In the genomic region with DNA sequence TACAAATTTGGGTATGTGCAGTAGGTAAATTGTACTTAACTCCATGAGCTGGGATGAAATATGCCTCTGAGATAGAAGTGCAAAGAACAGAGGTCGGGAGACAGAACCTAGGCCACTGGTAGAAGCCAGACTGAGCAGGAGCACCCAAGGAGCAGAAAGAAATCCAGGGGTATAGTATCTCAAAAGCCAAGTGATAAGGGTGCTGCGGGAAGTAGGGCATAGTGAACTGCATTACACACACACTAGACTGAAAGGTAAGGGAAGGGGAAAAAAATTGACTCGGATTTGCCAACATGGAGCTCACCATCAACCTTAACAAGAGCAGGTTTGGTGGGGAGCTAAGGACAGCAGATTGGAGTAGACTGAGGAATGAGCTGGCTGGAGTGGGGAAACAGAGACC, we compare ENCODE assay signal across 17 cellular contexts.
"Had no signal": no experiment of that assay in that cellular context is flagged by ENCODE, and none has a peak within 500 bp of the region (broad histone marks: within the 10 kb centered on the region; RNA-seq: fewer than 3 reads in every experiment).

No MANE protein-coding gene starts in this region.

- H3K36me3 ChIP-seq: uterus had no signal

- ATAC-seq: activated CD4-positive, alpha-beta T cell treated with anti-CD3 and anti-CD28 coated beads for 36 hours; left lung; naive thymus-derived CD4-positive, alpha-beta T cell; stimulated activated naive CD8-positive, alpha-beta T cell treated with anti-CD3 and anti-CD28 coated beads, Interleukin-15, Interleukin-2, amounts not matched to agents 100 U/mL and 50 U/mL, for 24 hours had no signal

- H3K27ac Mint-ChIP-seq: activated B cell treated with CpG ODN at 0.5 μM for 24 hours; activated CD4-positive, alpha-beta T cell treated with anti-CD3 and anti-CD28 coated beads for 36 hours; activated naive CD4-positive, alpha-beta T cell treated with anti-CD3 and anti-CD28 coated beads for 36 hours; naive thymus-derived CD4-positive, alpha-beta T cell had no signal

- H3K27ac ChIP-seq: uterus had no signal

- H3K4me3 ChIP-seq: left lung, tibial artery, uterus had no signal

- H3K4me1 Mint-ChIP-seq: activated B cell treated with CpG ODN at 0.5 μM for 24 hours had no signal

- DNase-seq: activated B cell treated with CpG ODN at 0.5 μM for 24 hours; activated CD4-positive, alpha-beta T cell treated with anti-CD3 and anti-CD28 coated beads for 36 hours; activated CD4-positive, alpha-beta T cell treated with anti-CD3 and anti-CD28 coated beads, Interleukin-2, amount 50 U/mL, for 48 hours; activated naive CD4-positive, alpha-beta T cell treated with anti-CD3 and anti-CD28 coated beads for 36 hours; activated T-cell treated with anti-CD3 and anti-CD28 coated beads, Interleukin-2, amount 50 U/mL, for 48 hours; amygdala; cerebellar nuclear complex; cortex of kidney; left lung; naive thymus-derived CD4-positive, alpha-beta T cell; occipital lobe; stimulated activated CD4-positive, alpha-beta T cell treated with anti-CD3 and anti-CD28 coated beads, Interleukin-4, amount 100 ng/mL, for 24 hours; stimulated activated naive CD8-positive, alpha-beta T cell treated with anti-CD3 and anti-CD28 coated beads, Interleukin-15, Interleukin-2, amounts not matched to agents 100 U/mL and 50 U/mL, for 24 hours; T-helper 9 cell; tibial artery; uterus had no signal

- H3K4me3 Mint-ChIP-seq: activated B cell treated with CpG ODN at 0.5 μM for 24 hours; activated CD4-positive, alpha-beta T cell treated with anti-CD3 and anti-CD28 coated beads for 36 hours; activated naive CD4-positive, alpha-beta T cell treated with anti-CD3 and anti-CD28 coated beads for 36 hours; naive thymus-derived CD4-positive, alpha-beta T cell; neural crest cell had no signal

- H3K27me3 ChIP-seq: left lung, tibial artery, uterus had no signal

- H3K9me3 Mint-ChIP-seq: activated B cell treated with CpG ODN at 0.5 μM for 24 hours; activated naive CD4-positive, alpha-beta T cell treated with anti-CD3 and anti-CD28 coated beads for 36 hours; naive thymus-derived CD4-positive, alpha-beta T cell had no signal

- H3K36me3 Mint-ChIP-seq: naive thymus-derived CD4-positive, alpha-beta T cell had no signal

- H3K4me1 ChIP-seq: uterus had no signal

- H3K9me3 ChIP-seq: left lung, tibial artery, uterus had no signal
